In genomic region chr5:110469486-110469885, GRCh38 we compare ENCODE assay signal across 21 cellular contexts.
"Had no signal": no experiment of that assay in that cellular context is flagged by ENCODE, and none has a peak within 500 bp of the region (broad histone marks: within the 10 kb centered on the region; RNA-seq: fewer than 3 reads in every experiment).

No MANE protein-coding gene starts in this region.

- ATAC-seq: foreskin keratinocyte, gastroesophageal sphincter, left cardiac atrium, left lung, left ventricle myocardium superior, mucosa of descending colon had no signal

- H3K27ac ChIP-seq: coronary artery, dorsolateral prefrontal cortex, esophagus muscularis mucosa, foreskin keratinocyte, gastroesophageal sphincter, heart right ventricle, left lung had no signal

- H3K36me3 ChIP-seq: esophagus muscularis mucosa, gastroesophageal sphincter, heart right ventricle, left lung had no signal

- DNase-seq: dermis blood vessel endothelial cell; dorsolateral prefrontal cortex; effector CD4-positive, alpha-beta T cell; effector memory CD4-positive, alpha-beta T cell; foreskin keratinocyte; heart right ventricle; hippocampal formation; left cardiac atrium; left lung; left ventricle myocardium superior; mammary epithelial cell; mucosa of descending colon had no signal

- FAIRE-seq: colon, endothelial cell of umbilical vein, frontal cortex, islet of Langerhans, keratinocyte had no signal

- H3K4me3 ChIP-seq: coronary artery, dorsolateral prefrontal cortex, esophagus muscularis mucosa, gastroesophageal sphincter, heart right ventricle, left lung, lung, mucosa of descending colon had no signal

- H3K27me3 ChIP-seq: dorsolateral prefrontal cortex, esophagus muscularis mucosa, gastroesophageal sphincter, heart right ventricle, left lung had no signal

- H3K4me1 ChIP-seq: esophagus muscularis mucosa, foreskin keratinocyte, gastroesophageal sphincter, heart right ventricle, left lung had no signal
